In genomic region chr13:60583196-60583908, GRCh38 we compare ENCODE assay signal across 13 cellular contexts.
A peak's percentile ranks its signal among the peaks of the same experiment; 100 is the strongest.
DNase-seq lines count a peak whose midpoint lies in the region; ATAC-seq and TF ChIP-seq lines count a peak whose summit lies in the region.
"Had no signal": no experiment of that assay in that cellular context is flagged by ENCODE, and none has a peak within 500 bp of the region (broad histone marks: within the 10 kb centered on the region; RNA-seq: fewer than 3 reads in every experiment).

No MANE protein-coding gene starts in this region.

- H3K9ac ChIP-seq in neural cell (ENCODE audit: low read length): no peak overlapping the region

- no peaks in the 10 kb centered on the region for H3K9me2 ChIP-seq in neural cell (ENCODE audit: insufficient read depth, low read length)

- no peaks in the 10 kb centered on the region for H4K20me1 ChIP-seq in neural cell (ENCODE audit: insufficient read depth)

- no peak overlapping the region for H2AFZ ChIP-seq in neural cell (ENCODE audit: low read depth, low read length)

- no peak for ATAC-seq in GM21619 (IDR thresholded peaks at IDR 0.05; ENCODE audit: unreplicated experiment)
- ATAC-seq: upper lobe of right lung had no signal

- no peak overlapping the region for H3K4me2 ChIP-seq in neural cell (ENCODE audit: low read length)

- DNase-seq in AG20443 (ENCODE audit: low spot score) (peak; percentile 69), M059J (ENCODE audit: low read depth) (peak; percentile 79), brain microvascular endothelial cell (peak; percentile 41), posterior cingulate gyrus (no peak), NCI-H2081 (lab: John Stamatoyannopoulos, UW) (no peak)
- DNase-seq in stimulated activated CD4-positive, alpha-beta T cell treated with anti-CD3 and anti-CD28 coated beads, Interleukin-2, amount 100 ng/mL, for 24 hours: no peak
- DNase-seq: KG1, left ventricle myocardium inferior, NCI-H524 treated with DMSO at 0.1 percent for 48 hours, upper lobe of right lung had no signal

- intact Hi-C loops in posterior cingulate gyrus (cut with DNase I): no loop called here

- in situ Hi-C loops in brain microvascular endothelial cell (cut with HindIII; ENCODE audit: low pct_ligation_motif_present, low sequenced_read_pairs): no loop called here

- TF ChIP-seq RAD21 in neural cell (conservative IDR thresholded peaks at IDR 0.05): no peak

- H3K27me3 ChIP-seq in brain microvascular endothelial cell (replicated peaks) (no peaks in the 10 kb centered on the region), neural cell (ENCODE audit: insufficient read depth, low read depth, low read length) (no peaks in the 10 kb centered on the region)
- H3K27me3 ChIP-seq: esophagus muscularis mucosa, upper lobe of right lung had no signal

- H3K9me3 ChIP-seq in neural cell (ENCODE audit: low read length): no peaks in the 10 kb centered on the region
- H3K9me3 ChIP-seq: upper lobe of right lung had no signal

- H3K79me2 ChIP-seq in neural cell (replicated peaks; ENCODE audit: insufficient read depth, low read length): no peaks in the 10 kb centered on the region

- H3F3A ChIP-seq in neural cell (ENCODE audit: insufficient read depth, low read length, poor library complexity, severe bottlenecking): no peaks in the 10 kb centered on the region

- H3K4me3 ChIP-seq in brain microvascular endothelial cell (ENCODE audit: low read depth, low read length) (no peak overlapping the region), neural cell (ENCODE audit: low read length) (peak overlapping the region; percentile 6)
- H3K4me3 ChIP-seq: esophagus muscularis mucosa, left ventricle myocardium inferior, upper lobe of right lung had no signal

- TF ChIP-seq CTCF in brain microvascular endothelial cell (IDR thresholded peaks at IDR 0.05; ENCODE audit: low read depth, low read length, missing control alignments) (peak; percentile 32), neural cell (IDR thresholded peaks at IDR 0.05; ENCODE audit: poor library complexity, severe bottlenecking) (peak; percentile 40)

- no peak for TF ChIP-seq EP300 in neural cell (conservative IDR thresholded peaks at IDR 0.05; ENCODE audit: poor library complexity, severe bottlenecking)

- H3K36me3 ChIP-seq in brain microvascular endothelial cell (replicated peaks) (no peaks in the 10 kb centered on the region), neural cell (ENCODE audit: insufficient read depth, low read length) (no peaks in the 10 kb centered on the region)
- H3K36me3 ChIP-seq: esophagus muscularis mucosa, left ventricle myocardium inferior, upper lobe of right lung had no signal

- peak overlapping the region; percentile 66 for H3K27ac ChIP-seq in brain microvascular endothelial cell
- H3K27ac ChIP-seq in neural cell (ENCODE audit: low read length): peak overlapping the region; percentile 18
- H3K27ac ChIP-seq: esophagus muscularis mucosa, left ventricle myocardium inferior, upper lobe of right lung had no signal

TF ChIP-seq in neural cell, 6 proteins besides CTCF, POLR2A, EP300 and RAD21:
- TF ChIP-seq SMC3 (conservative IDR thresholded peaks at IDR 0.05; ENCODE audit: poor library complexity): no peak

Comparison
In these comparisons a context has a peak if more than half of its experiments do, and no peak if none do; other contexts are left out.
1. DNase-seq: peak in AG20443 (single experiment), M059J (single experiment) and brain microvascular endothelial cell (single experiment); none in stimulated activated CD4-positive, alpha-beta T cell treated with anti-CD3 and anti-CD28 coated beads, Interleukin-2, amount 100 ng/mL, for 24 hours (0 of 2), posterior cingulate gyrus (0 of 10) and NCI-H2081 (0 of 2).